Comparison of ENCODE assay signal across 9 cellular contexts in the genomic region with DNA sequence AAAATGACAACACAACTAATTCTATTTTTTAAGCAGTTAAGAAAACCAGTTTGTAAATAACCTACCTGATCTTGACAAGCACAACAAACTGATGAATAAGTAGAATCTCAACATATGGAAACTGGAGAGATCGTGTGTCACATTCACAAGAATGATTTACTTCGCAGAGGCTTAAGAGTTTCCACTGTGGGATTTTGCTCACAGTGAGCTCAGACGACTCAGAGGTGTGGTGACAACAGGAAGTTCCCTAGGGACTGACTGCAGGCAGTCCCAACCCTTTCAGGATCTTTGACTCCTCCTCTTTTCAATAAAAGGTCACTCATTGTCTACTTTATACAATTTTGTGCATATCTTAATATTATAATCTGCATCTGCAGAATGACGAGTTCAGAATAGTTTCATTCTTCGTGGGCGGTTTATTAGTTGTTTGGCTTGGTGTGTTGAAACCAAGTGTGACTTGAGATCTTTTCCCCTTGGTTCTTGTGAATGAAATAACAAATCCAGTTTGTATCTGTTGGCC. TPM values are rescaled to one million over a fixed set of nuclear protein-coding genes. Genes with fewer than 3 reads are reported as not detected.
DNase-seq lines count a peak whose midpoint lies in the region; TF ChIP-seq lines count a peak whose summit lies in the region.
"Had no signal": no experiment of that assay in that cellular context is flagged by ENCODE, and none has a peak within 500 bp of the region (broad histone marks: within the 10 kb centered on the region; RNA-seq: fewer than 3 reads in every experiment).

LIPH (minus strand) TSS at position 231 of the 520 bp plus-strand sequence; CDS start at position 114, 117 bp downstream.

- no peaks in the 10 kb centered on the region for H3K36me3 Mint-ChIP-seq in progenitor cell of endocrine pancreas (ENCODE audit: insufficient read depth)

- no peak within 1 kb of the TSS for H3K4me3 Mint-ChIP-seq in progenitor cell of endocrine pancreas (ENCODE audit: low read depth)

- H3K27ac Mint-ChIP-seq in progenitor cell of endocrine pancreas, result no peak within 1 kb of the TSS

- H3K4me1 Mint-ChIP-seq in progenitor cell of endocrine pancreas (ENCODE audit: low read depth), result peaks cover 5% of the 10 kb centered on the region

- no peaks in the 10 kb centered on the region for H3K9me3 Mint-ChIP-seq in progenitor cell of endocrine pancreas (ENCODE audit: low read depth)

- DNase-seq in activated CD4-positive, alpha-beta T cell treated with anti-CD3 and anti-CD28 coated beads for 48 hours, result peak; percentile 56
- DNase-seq in activated CD4-positive, alpha-beta T cell treated with anti-CD3 and anti-CD28 coated beads, Interleukin-2, amount 50 U/mL, for 1 hour, result no peak
- peak; percentile 22 for DNase-seq in HCEC 1CT
- DNase-seq in MV-4-11 (lab: John Stamatoyannopoulos, UW), result peak; percentile 57
- peak; percentile 51 for DNase-seq in choroid plexus epithelial cell (ENCODE audit: low read depth)
- peak; percentile 78 for DNase-seq in renal cortical epithelial cell (ENCODE audit: low read depth)
- no peak for DNase-seq in NCI-H345 (lab: John Stamatoyannopoulos, UW)
- DNase-seq in progenitor cell of endocrine pancreas (ENCODE audit: low spot score, unreplicated experiment), result no peak
- DNase-seq: DND-41 had no signal

- H3K27me3 Mint-ChIP-seq in progenitor cell of endocrine pancreas, result no peaks in the 10 kb centered on the region

- peak within 1 kb of the TSS; percentile 41 for H3K4me3 ChIP-seq in choroid plexus epithelial cell (ENCODE audit: low read depth, low read length)

- no peak for TF ChIP-seq CTCF in choroid plexus epithelial cell (conservative IDR thresholded peaks at IDR 0.05; ENCODE audit: low read depth, low read length)
- no peak for TF ChIP-seq CTCF in progenitor cell of endocrine pancreas (IDR thresholded peaks at IDR 0.05; ENCODE audit: unreplicated experiment)

RNA-seq across cellular contexts. Expression of gene LIPH, which starts in this region (rescaled TPM):
- total RNA-seq in renal cortical epithelial cell (9.6 and 10.9 TPM in 2 replicates), progenitor cell of endocrine pancreas (0.11 and 0.79 TPM in 2 replicates)

Comparison
In these comparisons a context has a peak if more than half of its experiments do, and no peak if none do; other contexts are left out.
1. DNase-seq: peak in activated CD4-positive, alpha-beta T cell treated with anti-CD3 and anti-CD28 coated beads for 48 hours (single experiment), HCEC 1CT (single experiment), MV-4-11 (single experiment), choroid plexus epithelial cell (single experiment) and renal cortical epithelial cell (single experiment); none in activated CD4-positive, alpha-beta T cell treated with anti-CD3 and anti-CD28 coated beads, Interleukin-2, amount 50 U/mL, for 1 hour (single experiment), NCI-H345 (single experiment) and progenitor cell of endocrine pancreas (single experiment).